8 cellular contexts compared by ENCODE assay signal in genomic region chr5:79235578-79236363, GRCh38. TPM values are rescaled to one million over a fixed set of nuclear protein-coding genes. Genes with fewer than 3 reads are reported as not detected.
A peak's percentile ranks its signal among the peaks of the same experiment; 100 is the strongest.
DNase-seq lines count a peak whose midpoint lies in the region; ATAC-seq and TF ChIP-seq lines count a peak whose summit lies in the region.

A gene with protein sequence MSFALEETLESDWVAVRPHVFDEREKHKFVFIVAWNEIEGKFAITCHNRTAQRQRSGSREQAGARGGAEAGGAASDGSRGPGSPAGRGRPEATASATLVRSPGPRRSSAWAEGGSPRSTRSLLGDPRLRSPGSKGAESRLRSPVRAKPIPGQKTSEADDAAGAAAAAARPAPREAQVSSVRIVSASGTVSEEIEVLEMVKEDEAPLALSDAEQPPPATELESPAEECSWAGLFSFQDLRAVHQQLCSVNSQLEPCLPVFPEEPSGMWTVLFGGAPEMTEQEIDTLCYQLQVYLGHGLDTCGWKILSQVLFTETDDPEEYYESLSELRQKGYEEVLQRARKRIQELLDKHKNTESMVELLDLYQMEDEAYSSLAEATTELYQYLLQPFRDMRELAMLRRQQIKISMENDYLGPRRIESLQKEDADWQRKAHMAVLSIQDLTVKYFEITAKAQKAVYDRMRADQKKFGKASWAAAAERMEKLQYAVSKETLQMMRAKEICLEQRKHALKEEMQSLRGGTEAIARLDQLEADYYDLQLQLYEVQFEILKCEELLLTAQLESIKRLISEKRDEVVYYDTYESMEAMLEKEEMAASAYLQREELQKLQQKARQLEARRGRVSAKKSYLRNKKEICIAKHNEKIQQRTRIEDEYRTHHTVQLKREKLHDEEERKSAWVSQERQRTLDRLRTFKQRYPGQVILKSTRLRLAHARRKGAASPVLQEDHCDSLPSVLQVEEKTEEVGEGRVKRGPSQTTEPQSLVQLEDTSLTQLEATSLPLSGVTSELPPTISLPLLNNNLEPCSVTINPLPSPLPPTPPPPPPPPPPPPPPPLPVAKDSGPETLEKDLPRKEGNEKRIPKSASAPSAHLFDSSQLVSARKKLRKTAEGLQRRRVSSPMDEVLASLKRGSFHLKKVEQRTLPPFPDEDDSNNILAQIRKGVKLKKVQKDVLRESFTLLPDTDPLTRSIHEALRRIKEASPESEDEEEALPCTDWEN (plus strand): TSS chr5:79236131. CDS start chr5:79236651, 520 bp downstream.

- H3K27ac Mint-ChIP-seq in effector memory CD8-positive, alpha-beta T cell = peak within 1 kb of the TSS; percentile 93 to 96

- peak within 1 kb of the TSS; percentile 55 for H3K4me3 ChIP-seq in mesendoderm (ENCODE audit: low read length)

- no peaks in the 10 kb centered on the region for H3K27me3 ChIP-seq in mesendoderm (ENCODE audit: insufficient read depth, low read length, poor library complexity)

- H3K79me1 ChIP-seq in mesendoderm (ENCODE audit: low read length) = no peaks in the 10 kb centered on the region

- H2BK5ac ChIP-seq in mesendoderm (ENCODE audit: low read length) = no peak within 1 kb of the TSS

- no peaks in the 10 kb centered on the region for H3K9me3 Mint-ChIP-seq in effector memory CD8-positive, alpha-beta T cell

- TF ChIP-seq CTCF in C4-2B (conservative IDR thresholded peaks at IDR 0.05) = no peak; the same call in 1 of the 2 replicates

- DNase-seq in NCI-H82 treated with DMSO at 0.1 percent for 48 hours (lab: John Stamatoyannopoulos, UW; ENCODE audit: unreplicated experiment) = peak; percentile 73
- peak; percentile 65 to 69 for DNase-seq in activated CD8-positive, alpha-beta memory T cell treated with anti-CD3 and anti-CD28 coated beads for 4 hours (ENCODE audit: low read depth in 2 of 2)
- peak; percentile 76 to 82 (median 79) for DNase-seq in effector memory CD8-positive, alpha-beta T cell
- peak; percentile 90 for DNase-seq in mesendoderm
- peak; percentile 75 for DNase-seq in stimulated activated CD8-positive, alpha-beta memory T cell treated with anti-CD3 and anti-CD28 coated beads, Interleukin-12 subunit alpha, Interleukin-12 subunit beta, amount 100 ng/mL, for 4 hours (ENCODE audit: low read depth)

- peak within 1 kb of the TSS; percentile 79 for H3K27ac ChIP-seq in C4-2B
- peak within 1 kb of the TSS; percentile 48 for H3K27ac ChIP-seq in mesendoderm (ENCODE audit: low read depth, low read length)

- no peak within 1 kb of the TSS for H4K5ac ChIP-seq in mesendoderm (ENCODE audit: low read length)

- no peak within 1 kb of the TSS for H2BK15ac ChIP-seq in mesendoderm (replicated peaks; ENCODE audit: low read depth)

- H3K4ac ChIP-seq in mesendoderm (ENCODE audit: low read depth, low read length) = peak within 1 kb of the TSS; percentile 43

- whole genome bisulfite sequencing in mesendoderm (ENCODE audit: extremely low coverage, insufficient coverage, low lambda C conversion rate) = no CpG with 5 or more reads among the region's 83 CpGs

- no peaks in the 10 kb centered on the region for H3K4me1 ChIP-seq in mesendoderm (ENCODE audit: control insufficient read depth, low read depth, low read length)

- H4K8ac ChIP-seq in mesendoderm (ENCODE audit: low read depth, low read length) = no peak within 1 kb of the TSS

- no peaks in the 10 kb centered on the region for H3K36me3 ChIP-seq in mesendoderm (ENCODE audit: control insufficient read depth, insufficient read depth, low read length)

- peak within 1 kb of the TSS; percentile 69 for H3K4me2 ChIP-seq in mesendoderm (ENCODE audit: low read length)

- peaks cover 5% of the 10 kb centered on the region for H3K79me2 ChIP-seq in mesendoderm (ENCODE audit: control insufficient read depth, insufficient read depth, low read length)

- peak within 1 kb of the TSS; percentile 93 to 98 for H3K4me3 Mint-ChIP-seq in effector memory CD8-positive, alpha-beta T cell

- peak within 1 kb of the TSS; percentile 81 for H3K18ac ChIP-seq in mesendoderm (ENCODE audit: low read length)

- no peak within 1 kb of the TSS for H3K23ac ChIP-seq in mesendoderm (ENCODE audit: low read length)

- H2AK5ac ChIP-seq in mesendoderm (ENCODE audit: low read length) = no peak within 1 kb of the TSS

- ATAC-seq in GM19351 (IDR thresholded peaks at IDR 0.05; ENCODE audit: unreplicated experiment) (peak; percentile 68), HG03469 (IDR thresholded peaks at IDR 0.05; ENCODE audit: unreplicated experiment) (peak; percentile 50)
- ATAC-seq in effector memory CD8-positive, alpha-beta T cell (replicated peaks) = peak; percentile 83

- H3K9ac ChIP-seq in mesendoderm (ENCODE audit: low read length) = peak within 1 kb of the TSS; percentile 79

- peaks cover 41% of the 10 kb centered on the region for H3K36me3 Mint-ChIP-seq in effector memory CD8-positive, alpha-beta T cell (ENCODE audit: insufficient read depth)

- no peak within 1 kb of the TSS for H2BK120ac ChIP-seq in mesendoderm (ENCODE audit: low read depth, low read length)

- H3K56ac ChIP-seq in mesendoderm (ENCODE audit: low read length) = peak within 1 kb of the TSS; percentile 86

- H3K4me1 Mint-ChIP-seq in effector memory CD8-positive, alpha-beta T cell (ENCODE audit: low read depth in 2 of 2) = peaks cover 17 to 32% of the 10 kb centered on the region in 2 donors

- H3K27me3 Mint-ChIP-seq in effector memory CD8-positive, alpha-beta T cell = no peaks in the 10 kb centered on the region

RNA-seq across cellular contexts. Expression of the gene that starts here (rescaled TPM):
- 3.8 TPM for polyA plus RNA-seq in mesendoderm (2013, experiment 1 of 2)
- polyA plus RNA-seq in mesendoderm (2013, experiment 2 of 2) = 3.7 TPM

Comparison
In these comparisons a context has a peak if more than half of its experiments do, and no peak if none do; other contexts are left out.
1. Peak in every context shown above with its lines: DNase-seq, ATAC-seq, H3K4me3 ChIP-seq and H3K27ac ChIP-seq.